In genomic region chr16:12132850-12133249, GRCh38 we compare ENCODE assay signal across 14 cellular contexts.
"Had no signal": no experiment of that assay in that cellular context is flagged by ENCODE, and none has a peak within 500 bp of the region (broad histone marks: within the 10 kb centered on the region; RNA-seq: fewer than 3 reads in every experiment).

No MANE protein-coding gene starts in this region.

- H3K27me3 ChIP-seq: tibial nerve, vagina had no signal

- H3K27ac Mint-ChIP-seq: activated CD4-positive, alpha-beta T cell treated with anti-CD3 and anti-CD28 coated beads, Interleukin-2, amount 10 ng/mL, durations not matched to agents 24 days and 14 days; activated CD8-positive, alpha-beta T cell treated with anti-CD3 and anti-CD28 coated beads, Interleukin-2, amount 10 ng/mL, durations not matched to agents 7 days and 5 days; activated naive CD4-positive, alpha-beta T cell treated with anti-CD3 and anti-CD28 coated beads, Interleukin-2, amount 50 U/mL, for 72 hours; nephron progenitor cell; stimulated activated memory B cell treated with anti-CD40 and anti-IgM and Interleukin-4, amounts not matched to agents 10 μg/mL and 1 μg/mL and 100 μg/mL, for 72 hours had no signal

- H3K9me3 ChIP-seq: vagina had no signal

- H3K27me3 Mint-ChIP-seq: activated CD4-positive, alpha-beta T cell treated with anti-CD3 and anti-CD28 coated beads, Interleukin-2, amount 10 ng/mL, durations not matched to agents 24 days and 14 days; stimulated activated memory B cell treated with anti-CD40 and anti-IgM and Interleukin-4, amounts not matched to agents 10 μg/mL and 1 μg/mL and 100 μg/mL, for 72 hours had no signal

- H3K9me3 Mint-ChIP-seq: activated CD4-positive, alpha-beta T cell treated with anti-CD3 and anti-CD28 coated beads, Interleukin-2, amount 10 ng/mL, durations not matched to agents 24 days and 14 days; activated naive CD4-positive, alpha-beta T cell treated with anti-CD3 and anti-CD28 coated beads, Interleukin-2, amount 50 U/mL, for 72 hours; nephron progenitor cell; stimulated activated memory B cell treated with anti-CD40 and anti-IgM and Interleukin-4, amounts not matched to agents 10 μg/mL and 1 μg/mL and 100 μg/mL, for 72 hours had no signal

- DNase-seq: activated CD4-positive, alpha-beta T cell treated with anti-CD3 and anti-CD28 coated beads, Interleukin-2, amount 10 ng/mL, durations not matched to agents 24 days and 14 days; activated CD8-positive, alpha-beta memory T cell treated with anti-CD3 and anti-CD28 coated beads, Interleukin-2, amount 50 U/mL, for 4 hours; activated CD8-positive, alpha-beta T cell treated with anti-CD3 and anti-CD28 coated beads, Interleukin-2, amount 10 ng/mL, durations not matched to agents 7 days and 5 days; activated gamma-delta T cell; activated T-cell treated with anti-CD3 and anti-CD28 coated beads, Interleukin-2, amount 50 U/mL, for 48 hours; erythroblast; hypothalamus; nephron progenitor cell; stimulated activated CD4-positive, alpha-beta T cell treated with anti-CD3 and anti-CD28 coated beads, Interleukin-2, amount 100 ng/mL, for 48 hours; WERI-Rb-1 had no signal

- H3K4me3 ChIP-seq: tibial nerve, vagina had no signal

- ATAC-seq: activated CD8-positive, alpha-beta T cell treated with anti-CD3 and anti-CD28 coated beads, Interleukin-2, amount 10 ng/mL, durations not matched to agents 7 days and 5 days; activated naive CD4-positive, alpha-beta T cell treated with anti-CD3 and anti-CD28 coated beads, Interleukin-2, amount 50 U/mL, for 72 hours; stimulated activated memory B cell treated with anti-CD40 and anti-IgM and Interleukin-4, amounts not matched to agents 10 μg/mL and 1 μg/mL and 100 μg/mL, for 72 hours had no signal

- H3K27ac ChIP-seq: tibial nerve, vagina, WERI-Rb-1 had no signal

- H3K4me1 ChIP-seq: vagina had no signal

- H3K4me3 Mint-ChIP-seq: activated CD4-positive, alpha-beta T cell treated with anti-CD3 and anti-CD28 coated beads, Interleukin-2, amount 10 ng/mL, durations not matched to agents 24 days and 14 days; activated CD8-positive, alpha-beta T cell treated with anti-CD3 and anti-CD28 coated beads, Interleukin-2, amount 10 ng/mL, durations not matched to agents 7 days and 5 days; nephron progenitor cell; stimulated activated memory B cell treated with anti-CD40 and anti-IgM and Interleukin-4, amounts not matched to agents 10 μg/mL and 1 μg/mL and 100 μg/mL, for 72 hours had no signal

- H3K4me1 Mint-ChIP-seq: activated CD4-positive, alpha-beta T cell treated with anti-CD3 and anti-CD28 coated beads, Interleukin-2, amount 10 ng/mL, durations not matched to agents 24 days and 14 days had no signal
